In genomic region chr17:41810659-41811548, GRCh38 we compare ENCODE assay signal across 6 cellular contexts. TPM values are rescaled to one million over a fixed set of nuclear protein-coding genes. Genes with fewer than 3 reads are reported as not detected.
DNase-seq lines count a peak whose midpoint lies in the region; ATAC-seq and TF ChIP-seq lines count a peak whose summit lies in the region.

No MANE protein-coding gene starts in this region.

- peak overlapping the region; percentile 99 for H3K4me2 ChIP-seq in MM.1S (ENCODE audit: low read depth, low read length)

- H2AFZ ChIP-seq in MM.1S (ENCODE audit: low read length) = peak overlapping the region; percentile 94

- H3K9me3 ChIP-seq in MM.1S (replicated peaks; ENCODE audit: insufficient read depth, low read length) = no peaks in the 10 kb centered on the region
- H3K9me3 ChIP-seq in suprapubic skin = no peaks in the 10 kb centered on the region

- peak overlapping the region; percentile 55; the same call in 1 of the 2 replicates for H3K9ac ChIP-seq in MM.1S (ENCODE audit: low read length)

- ATAC-seq in foreskin keratinocyte (peak; percentile 39), HG03354 (IDR thresholded peaks at IDR 0.05; ENCODE audit: poor library complexity, severe bottlenecking, unreplicated experiment) (no peak)

- no peaks in the 10 kb centered on the region for H4K20me1 ChIP-seq in MM.1S (ENCODE audit: insufficient read depth, low read length)

- H3K27ac ChIP-seq in MM.1S (ENCODE audit: low read length) (no peak overlapping the region), foreskin keratinocyte (no peak overlapping the region), suprapubic skin (peak overlapping the region; percentile 66)

- CTCF ChIA-PET in AG04449 (lab: Yijun Ruan, JAX) = interaction anchor here (0.8 to 6.1 kb wide), 23 partner anchors 9 to 121 kb away, joined by 3 to 105 read pairs (median 4); partner anchors contain the start of genes JUP and KLHL11

- H3K79me2 ChIP-seq in MM.1S (ENCODE audit: low read length) = no peaks in the 10 kb centered on the region

- TF ChIP-seq EP300 in suprapubic skin (IDR thresholded peaks at IDR 0.05) = no peak

- no peaks in the 10 kb centered on the region for H3K36me3 ChIP-seq in MM.1S (replicated peaks; ENCODE audit: insufficient read depth, low read length)
- peaks cover 5% of the 10 kb centered on the region for H3K36me3 ChIP-seq in suprapubic skin

- no peak for DNase-seq in AG04449 (ENCODE audit: low read depth, low spot score)
- DNase-seq in MM.1S = no peak
- no peak for DNase-seq in foreskin keratinocyte
- DNase-seq in suprapubic skin (ENCODE audit: low spot score in 2 of 2) = peak in 1 of 2 donors; percentile 73
- DNase-seq in SW480 (ENCODE audit: low spot score) = no peak

- peak overlapping the region; percentile 87 for H3K4me3 ChIP-seq in AG04449 (ENCODE audit: low read depth, low read length)
- peak overlapping the region; percentile 72 for H3K4me3 ChIP-seq in MM.1S (ENCODE audit: low read length)
- H3K4me3 ChIP-seq in suprapubic skin = peak overlapping the region; percentile 82

- no peaks in the 10 kb centered on the region for H3K9me2 ChIP-seq in MM.1S (replicated peaks; ENCODE audit: insufficient read depth, low read length)

- H3K27me3 ChIP-seq in MM.1S (replicated peaks; ENCODE audit: insufficient read depth, low read length) (0 out of 2 replicates have a peak, but pooled peaks cover 4% of the 10 kb centered on the region), foreskin keratinocyte (peaks cover 25% of the 10 kb centered on the region), suprapubic skin (no peaks in the 10 kb centered on the region)

- H3K4me1 ChIP-seq in MM.1S (ENCODE audit: low read length) = 0 out of 2 replicates have a peak, but pooled peaks cover 10% of the 10 kb centered on the region
- H3K4me1 ChIP-seq in foreskin keratinocyte = no peaks in the 10 kb centered on the region
- H3K4me1 ChIP-seq in suprapubic skin = peaks cover 44% of the 10 kb centered on the region

- no peak for TF ChIP-seq POLR2A in suprapubic skin (IDR thresholded peaks at IDR 0.05)

- POLR2A ChIA-PET in AG04449 (lab: Yijun Ruan, JAX) = interaction anchor here (0.6 to 2.2 kb wide), 8 partner anchors 10 to 1549 kb away, joined by 3 to 8 read pairs (median 4); partner anchors contain the start of genes ACLY and DNAJC7

- WGBS in suprapubic skin = 39% methylated on average over 21 of the region's 58 CpGs

- H3F3A ChIP-seq in MM.1S (ENCODE audit: insufficient read depth, low read length) = no peaks in the 10 kb centered on the region; the same call in 1 of the 2 replicates

- no peak for TF ChIP-seq CTCF in AG04449 (IDR thresholded peaks at IDR 0.05; ENCODE audit: insufficient read depth, low read length, missing control alignments)
- TF ChIP-seq CTCF in MM.1S (IDR thresholded peaks at IDR 0.05; ENCODE audit: low read length) = no peak
- TF ChIP-seq CTCF in foreskin keratinocyte (conservative IDR thresholded peaks at IDR 0.05) = no peak
- no peak for TF ChIP-seq CTCF in suprapubic skin (IDR thresholded peaks at IDR 0.05)

RNA-seq across cellular contexts. Expression of gene P3H4, which starts 0.8 kb away (rescaled TPM):
- 8.8 and 13.7 TPM in 2 replicates for total RNA-seq in foreskin keratinocyte
- polyA plus RNA-seq in foreskin keratinocyte = 9.1 and 11.8 TPM in 2 replicates
- 10 to 100 TPM in 1 of 4 donors, 1 to 10 TPM in 3; 8.5 to 18.6 (median 9.2) TPM for total RNA-seq in suprapubic skin

RNA-seq across cellular contexts. Expression of gene FKBP10, which starts 1.9 kb away (rescaled TPM):
- total RNA-seq in foreskin keratinocyte (8.0 and 10.5 TPM in 2 replicates), suprapubic skin (10 to 100 TPM; 11.7 to 14.8 (median 12.4) TPM)
- 8.8 and 10.9 TPM in 2 replicates for polyA plus RNA-seq in foreskin keratinocyte

RNA-seq across cellular contexts. Expression of gene JUP, which starts 24.4 kb away (rescaled TPM):
- 367 and 442 TPM in 2 replicates for total RNA-seq in foreskin keratinocyte
- polyA plus RNA-seq in foreskin keratinocyte = 299 and 341 TPM in 2 replicates
- total RNA-seq in suprapubic skin = 1,000 to 10,000 TPM; 1,107 to 2,369 (median 1,992) TPM

RNA-seq across cellular contexts. Expression of gene NT5C3B, which starts 25.1 kb away (rescaled TPM):
- total RNA-seq in foreskin keratinocyte (61.8 and 93.7 TPM in 2 replicates), suprapubic skin (10 to 100 TPM; 21.6 to 41.2 (median 30.7) TPM)
- polyA plus RNA-seq in foreskin keratinocyte = 79.5 and 104 TPM in 2 replicates

RNA-seq across cellular contexts. Expression of gene KLHL10, which starts 26.7 kb away (rescaled TPM):
- total RNA-seq in foreskin keratinocyte (0.04 TPM in 1 of 2 replicates, not detected in the other), suprapubic skin (under 1 TPM in 1 of 4 donors, not detected in 3; 0.30 TPM)
- polyA plus RNA-seq in foreskin keratinocyte = not detected in 2 replicates
